In the genomic region with DNA sequence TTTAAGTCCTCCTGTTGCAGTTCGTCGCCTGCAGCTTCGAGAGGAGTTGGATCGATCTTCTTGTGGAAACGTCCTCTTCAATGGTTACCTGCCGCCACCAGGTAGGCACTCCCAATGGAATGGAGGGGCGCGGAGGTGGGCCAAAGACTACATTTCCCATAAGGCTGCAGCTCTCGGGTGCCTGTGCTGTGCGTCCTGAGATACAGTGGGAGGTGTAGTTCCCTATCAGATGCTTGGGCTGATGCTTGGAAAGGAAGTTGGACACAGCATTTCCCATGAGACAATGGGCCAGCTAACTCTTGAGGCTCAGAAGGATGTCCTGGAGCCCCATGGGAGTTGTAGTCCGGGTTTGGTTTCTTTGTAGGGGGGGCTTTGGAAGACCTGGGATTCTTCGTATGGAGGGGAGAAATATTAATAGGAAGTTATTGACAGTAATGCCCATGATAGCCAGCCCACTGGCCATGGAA, we compare ENCODE assay signal across 8 cellular contexts. TPM values are rescaled to one million over a fixed set of nuclear protein-coding genes. Genes with fewer than 3 reads are reported as not detected.
A peak's percentile ranks its signal among the peaks of the same experiment; 100 is the strongest.
DNase-seq lines count a peak whose midpoint lies in the region; ATAC-seq and TF ChIP-seq lines count a peak whose summit lies in the region.
"Had no signal": no experiment of that assay in that cellular context is flagged by ENCODE, and none has a peak within 500 bp of the region (broad histone marks: within the 10 kb centered on the region; RNA-seq: fewer than 3 reads in every experiment).

No MANE protein-coding gene starts in this region.

- H4K20me1 ChIP-seq in DND-41 (ENCODE audit: insufficient read depth, low read length): no peaks in the 10 kb centered on the region

- peak overlapping the region; percentile 88 for H3K4me2 ChIP-seq in DND-41 (ENCODE audit: insufficient read depth, low read length)

- H3K27ac ChIP-seq in DND-41 (ENCODE audit: low read length): no peak overlapping the region; the same call in 1 of the 2 replicates

- peak overlapping the region in 1 of 2 experiments; percentile 90; a peak in 1 of 4 replicates for H3K4me3 ChIP-seq in DND-41 (ENCODE audit: low read depth in 1 of 2, low read length in 2 of 2)

- DNase-seq in DND-41 (peak; percentile 29), KBM-7 (peak; percentile 74), mesothelial cell of epicardium (ENCODE audit: low spot score in 2 of 2, unreplicated experiment in 2 of 2) (no peak), KG1 (lab: John Stamatoyannopoulos, UW) (no peak), NCI-H2081 treated with DMSO at 0.1 percent for 48 hours (lab: John Stamatoyannopoulos, UW) (no peak)
- no peak for DNase-seq in activated CD4-positive, alpha-beta memory T cell treated with anti-CD3 and anti-CD28 coated beads for 36 hours
- no peak for DNase-seq in stimulated activated CD4-positive, alpha-beta T cell treated with anti-CD3 and anti-CD28 coated beads, Interleukin-2, amount 100 ng/mL, for 24 hours
- DNase-seq: stimulated activated CD4-positive, alpha-beta T cell treated with anti-CD3 and anti-CD28 coated beads, Interleukin-4, amount 100 ng/mL, for 24 hours had no signal

- peaks cover 24% of the 10 kb centered on the region for H3K36me3 Mint-ChIP-seq in activated CD4-positive, alpha-beta memory T cell treated with anti-CD3 and anti-CD28 coated beads for 36 hours
- H3K36me3 Mint-ChIP-seq in mesothelial cell of epicardium: peaks cover 14% of the 10 kb centered on the region

- intact Hi-C loops in activated CD4-positive, alpha-beta memory T cell treated with anti-CD3 and anti-CD28 coated beads for 36 hours (cut with micrococcal nuclease): no loop called here

- H3K27me3 ChIP-seq in DND-41 (ENCODE audit: insufficient read depth, low read length, poor library complexity): no peaks in the 10 kb centered on the region

- CTCF ChIA-PET in activated CD4-positive, alpha-beta memory T cell treated with anti-CD3 and anti-CD28 coated beads for 36 hours (lab: Charles Lee): interaction anchor here (1.1 to 1.2 kb wide), 3 partner anchors 27 to 57 kb away, joined by 3 to 4 read pairs (median 4); no protein-coding TSS in a partner anchor

- H3K36me3 ChIP-seq in DND-41 (ENCODE audit: insufficient read depth, low read length): peaks cover 45% of the 10 kb centered on the region

- H3K9me3 Mint-ChIP-seq in activated CD4-positive, alpha-beta memory T cell treated with anti-CD3 and anti-CD28 coated beads for 36 hours: no peaks in the 10 kb centered on the region
- H3K9me3 Mint-ChIP-seq in mesothelial cell of epicardium: no peaks in the 10 kb centered on the region

- ATAC-seq in DND-41 (ENCODE audit: insufficient read depth, low read depth): no peak

- peak overlapping the region; percentile 85 for H3K4me3 Mint-ChIP-seq in activated CD4-positive, alpha-beta memory T cell treated with anti-CD3 and anti-CD28 coated beads for 36 hours
- H3K4me3 Mint-ChIP-seq in mesothelial cell of epicardium: peak overlapping the region; percentile 80

- TF ChIP-seq CTCF in DND-41 (IDR thresholded peaks at IDR 0.05; ENCODE audit: borderline replicate concordance, extremely low read depth, low read length, poor library complexity, severe bottlenecking) (no peak), mesothelial cell of epicardium (IDR thresholded peaks at IDR 0.05; ENCODE audit: unreplicated experiment) (no peak)

- H3K9ac ChIP-seq in DND-41 (ENCODE audit: low read depth, low read length): peak overlapping the region; percentile 75; the same call in 1 of the 2 replicates

- H2AFZ ChIP-seq in DND-41 (ENCODE audit: low read depth, low read length): no peak overlapping the region

- peaks cover 16% of the 10 kb centered on the region for H3K4me1 Mint-ChIP-seq in activated CD4-positive, alpha-beta memory T cell treated with anti-CD3 and anti-CD28 coated beads for 36 hours (ENCODE audit: low read depth)
- peaks cover 10% of the 10 kb centered on the region for H3K4me1 Mint-ChIP-seq in mesothelial cell of epicardium

- no peak overlapping the region for H3K27ac Mint-ChIP-seq in activated CD4-positive, alpha-beta memory T cell treated with anti-CD3 and anti-CD28 coated beads for 36 hours
- no peak overlapping the region for H3K27ac Mint-ChIP-seq in mesothelial cell of epicardium

- H3K4me1 ChIP-seq in DND-41 (ENCODE audit: insufficient read depth, low read length): peaks cover 22% of the 10 kb centered on the region

- no peaks in the 10 kb centered on the region for H3K27me3 Mint-ChIP-seq in activated CD4-positive, alpha-beta memory T cell treated with anti-CD3 and anti-CD28 coated beads for 36 hours
- H3K27me3 Mint-ChIP-seq in mesothelial cell of epicardium (ENCODE audit: low read depth): no peaks in the 10 kb centered on the region

- in situ Hi-C loops in KBM-7 (cut with MboI; ENCODE audit: low pct_unique_long_range_greater_than_20kb, low sequenced_read_pairs): no loop called here

- POLR2A ChIA-PET in activated CD4-positive, alpha-beta memory T cell treated with anti-CD3 and anti-CD28 coated beads for 36 hours (lab: Charles Lee): no interaction called here

- H3K79me2 ChIP-seq in DND-41 (ENCODE audit: insufficient read depth, low read length): peaks cover 19% of the 10 kb centered on the region

- H3K9me3 ChIP-seq in DND-41 (ENCODE audit: insufficient read depth, low read length, severe bottlenecking): no peaks in the 10 kb centered on the region

RNA-seq across cellular contexts. Expression of a gene that starts 1.8 kb away (rescaled TPM):
- total RNA-seq in activated CD4-positive, alpha-beta memory T cell treated with anti-CD3 and anti-CD28 coated beads for 36 hours: 100 to 1,000 TPM; 112 to 126 TPM
- 60.9 to 65.3 TPM (median 61.6 TPM) in 3 replicates for total RNA-seq in mesothelial cell of epicardium

RNA-seq across cellular contexts. Expression of a gene that starts 22.7 kb away (rescaled TPM):
- 100 to 1,000 TPM; 178 to 182 TPM for total RNA-seq in activated CD4-positive, alpha-beta memory T cell treated with anti-CD3 and anti-CD28 coated beads for 36 hours
- total RNA-seq in mesothelial cell of epicardium: 341 to 364 TPM (median 344 TPM) in 3 replicates

Comparison
In these comparisons a context has a peak if more than half of its experiments do, and no peak if none do; other contexts are left out.
1. DNase-seq: peak in DND-41 (single experiment) and KBM-7 (single experiment); none in activated CD4-positive, alpha-beta memory T cell treated with anti-CD3 and anti-CD28 coated beads for 36 hours (single experiment), mesothelial cell of epicardium (0 of 2), stimulated activated CD4-positive, alpha-beta T cell treated with anti-CD3 and anti-CD28 coated beads, Interleukin-2, amount 100 ng/mL, for 24 hours (0 of 2), KG1 (single experiment) and NCI-H2081 treated with DMSO at 0.1 percent for 48 hours (single experiment).